31 cellular contexts compared by ENCODE assay signal in the genomic region with DNA sequence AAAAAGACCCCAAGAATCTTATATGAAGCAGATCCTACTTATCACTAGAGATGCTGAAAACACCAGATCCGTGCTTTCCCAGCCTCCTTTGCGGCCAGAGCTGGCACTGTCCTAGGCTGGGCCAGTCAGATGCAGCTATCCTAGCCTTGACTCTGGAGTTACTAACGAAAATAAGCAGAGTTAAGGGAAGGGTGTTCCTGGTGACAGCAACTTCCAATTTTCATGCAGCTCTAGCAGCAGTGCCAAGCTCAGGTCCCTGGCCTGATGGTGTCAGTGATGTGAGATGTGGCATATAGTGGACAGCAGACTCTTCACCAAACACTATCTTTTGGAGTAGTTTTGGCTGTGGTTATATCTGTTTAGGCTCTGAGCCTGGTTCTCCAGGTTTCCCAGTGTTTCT. TPM values are rescaled to one million over a fixed set of nuclear protein-coding genes. Genes with fewer than 3 reads are reported as not detected.
"Had no signal": no experiment of that assay in that cellular context is flagged by ENCODE, and none has a peak within 500 bp of the region (broad histone marks: within the 10 kb centered on the region; RNA-seq: fewer than 3 reads in every experiment).

No MANE protein-coding gene starts in this region.

- H3K4me3 Mint-ChIP-seq: activated CD4-positive, alpha-beta memory T cell treated with anti-CD3 and anti-CD28 coated beads, Interleukin-2, amount 10 ng/mL, durations not matched to agents 7 days and 5 days; activated CD8-positive, alpha-beta memory T cell treated with anti-CD3 and anti-CD28 coated beads, Interleukin-2, amount 10 ng/mL, durations not matched to agents 7 days and 5 days; activated naive CD4-positive, alpha-beta T cell treated with anti-CD3 and anti-CD28 coated beads, Interleukin-2, amount 10 ng/mL, durations not matched to agents 7 days and 5 days; activated naive CD8-positive, alpha-beta T cell; activated naive CD8-positive, alpha-beta T cell treated with anti-CD3 and anti-CD28 coated beads, Interleukin-2, amount 50 U/mL, for 24 hours; IgD-negative memory B cell had no signal

- DNase-seq: activated CD4-positive, alpha-beta memory T cell treated with anti-CD3 and anti-CD28 coated beads, Interleukin-2, amount 10 ng/mL, durations not matched to agents 7 days and 5 days; activated CD4-positive, alpha-beta T cell treated with anti-CD3 and anti-CD28 coated beads for 1 hour; activated CD4-positive, alpha-beta T cell treated with anti-CD3 and anti-CD28 coated beads for 48 hours; activated CD4-positive, CD25-positive, alpha-beta regulatory T cell; activated CD8-positive, alpha-beta memory T cell treated with anti-CD3 and anti-CD28 coated beads for 24 hours; activated CD8-positive, alpha-beta memory T cell treated with anti-CD3 and anti-CD28 coated beads, Interleukin-2, amount 10 ng/mL, durations not matched to agents 7 days and 5 days; activated CD8-positive, alpha-beta memory T cell treated with anti-CD3 and anti-CD28 coated beads, Interleukin-2, amount 50 U/mL, for 48 hours; activated effector memory CD4-positive, alpha-beta T cell treated with Interleukin-2 at 50 U/mL for 16 hours; activated naive CD4-positive, alpha-beta T cell treated with anti-CD3 and anti-CD28 coated beads, Interleukin-2, amount 10 ng/mL, durations not matched to agents 7 days and 5 days; activated naive CD8-positive, alpha-beta T cell treated with anti-CD3 and anti-CD28 coated beads, Interleukin-2, amount 50 U/mL, for 24 hours; activated T-cell treated with anti-CD3 and anti-CD28 coated beads, Interleukin-2, amount 50 U/mL, for 48 hours; caudate nucleus; Karpas-422; KBM-7; NCI-H1105; NCI-H1436; NCI-H1694; NCI-H2029; NCI-H345; NCI-H524 treated with DMSO at 0.1 percent for 48 hours; PC-3; Peyer's patch; SHP77; SJCRH30; T1000; WERI-Rb-1 had no signal

- H3K27ac Mint-ChIP-seq: activated CD4-positive, alpha-beta memory T cell treated with anti-CD3 and anti-CD28 coated beads, Interleukin-2, amount 10 ng/mL, durations not matched to agents 7 days and 5 days; activated CD8-positive, alpha-beta memory T cell treated with anti-CD3 and anti-CD28 coated beads, Interleukin-2, amount 10 ng/mL, durations not matched to agents 7 days and 5 days; activated naive CD4-positive, alpha-beta T cell treated with anti-CD3 and anti-CD28 coated beads, Interleukin-2, amount 10 ng/mL, durations not matched to agents 7 days and 5 days; activated naive CD8-positive, alpha-beta T cell; activated naive CD8-positive, alpha-beta T cell treated with anti-CD3 and anti-CD28 coated beads, Interleukin-2, amount 50 U/mL, for 24 hours; IgD-negative memory B cell had no signal

- H3K4me1 ChIP-seq: Peyer's patch, SJCRH30 had no signal

- H3K9me3 ChIP-seq: Peyer's patch, SJCRH30 had no signal

- H3K4me1 Mint-ChIP-seq: activated naive CD4-positive, alpha-beta T cell treated with anti-CD3 and anti-CD28 coated beads, Interleukin-2, amount 10 ng/mL, durations not matched to agents 7 days and 5 days had no signal

- ATAC-seq: activated CD8-positive, alpha-beta memory T cell treated with anti-CD3 and anti-CD28 coated beads, Interleukin-2, amount 10 ng/mL, durations not matched to agents 7 days and 5 days; activated naive CD8-positive, alpha-beta T cell treated with anti-CD3 and anti-CD28 coated beads, Interleukin-2, amount 50 U/mL, for 24 hours; PC-3 had no signal

- H3K27ac ChIP-seq: Peyer's patch, RWPE1, SJCRH30, SK-N-MC, WERI-Rb-1 had no signal

- H3K36me3 ChIP-seq: Peyer's patch, SJCRH30, WERI-Rb-1 had no signal

- H3K4me3 ChIP-seq: Peyer's patch, SJCRH30, SK-N-MC had no signal

- H3K36me3 Mint-ChIP-seq: activated CD8-positive, alpha-beta memory T cell treated with anti-CD3 and anti-CD28 coated beads, Interleukin-2, amount 10 ng/mL, durations not matched to agents 7 days and 5 days; activated naive CD4-positive, alpha-beta T cell treated with anti-CD3 and anti-CD28 coated beads, Interleukin-2, amount 10 ng/mL, durations not matched to agents 7 days and 5 days; IgD-negative memory B cell had no signal

- H3K27me3 Mint-ChIP-seq: activated naive CD8-positive, alpha-beta T cell had no signal

- H3K27me3 ChIP-seq: Peyer's patch, SJCRH30 had no signal

- H3K9me3 Mint-ChIP-seq: activated CD4-positive, alpha-beta memory T cell treated with anti-CD3 and anti-CD28 coated beads, Interleukin-2, amount 10 ng/mL, durations not matched to agents 7 days and 5 days; activated naive CD4-positive, alpha-beta T cell treated with anti-CD3 and anti-CD28 coated beads, Interleukin-2, amount 10 ng/mL, durations not matched to agents 7 days and 5 days; activated naive CD8-positive, alpha-beta T cell treated with anti-CD3 and anti-CD28 coated beads, Interleukin-2, amount 50 U/mL, for 24 hours; IgD-negative memory B cell had no signal

RNA-seq across cellular contexts. Expression of a gene that starts 53.6 kb away (rescaled TPM):
- total RNA-seq: activated CD8-positive, alpha-beta memory T cell treated with anti-CD3 and anti-CD28 coated beads, Interleukin-2, amount 10 ng/mL, durations not matched to agents 7 days and 5 days; NCI-H460; Peyer's patch had no signal
- polyA plus RNA-seq: IgD-negative memory B cell had no signal
